Comparison of ENCODE assay signal across 19 cellular contexts in genomic region chr2:74883011-74883410, GRCh38. TPM values are rescaled to one million over a fixed set of nuclear protein-coding genes. Genes with fewer than 3 reads are reported as not detected.
A peak's percentile ranks its signal among the peaks of the same experiment; 100 is the strongest.
DNase-seq lines count a peak whose midpoint lies in the region; ATAC-seq, FAIRE-seq and TF ChIP-seq lines count a peak whose summit lies in the region.
"Had no signal": no experiment of that assay in that cellular context is flagged by ENCODE, and none has a peak within 500 bp of the region (broad histone marks: within the 10 kb centered on the region; RNA-seq: fewer than 3 reads in every experiment).

No MANE protein-coding gene starts in this region.

- H3K4me1 ChIP-seq in HepG2 (ENCODE audit: insufficient read depth, low read length) (no peaks in the 10 kb centered on the region), right lobe of liver (no peaks in the 10 kb centered on the region), subcutaneous abdominal adipose tissue (ENCODE audit: control insufficient read depth in 5 of 5, insufficient read depth in 5 of 5, low read length in 5 of 5) (peaks cover 0 to 20% (median 14%) of the 10 kb centered on the region in 5 donors)
- H3K4me1 ChIP-seq: HAP-1 had no signal

- H3K79me2 ChIP-seq in HepG2 (ENCODE audit: insufficient read depth, low read length) = no peaks in the 10 kb centered on the region

- H3K27me3 ChIP-seq in HepG2 (ENCODE audit: control insufficient read depth in 1 of 2, insufficient read depth in 2 of 2, low read length in 2 of 2) = no peaks in the 10 kb centered on the region
- H3K27me3 ChIP-seq in right lobe of liver = no peaks in the 10 kb centered on the region
- no peaks in the 10 kb centered on the region for H3K27me3 ChIP-seq in subcutaneous abdominal adipose tissue (ENCODE audit: control insufficient read depth in 5 of 5, insufficient read depth in 4 of 5, low read length in 5 of 5)

- peaks cover 28% of the 10 kb centered on the region for H3K36me3 Mint-ChIP-seq in memory B cell

- no peaks in the 10 kb centered on the region for H4K20me1 ChIP-seq in HepG2 (ENCODE audit: insufficient read depth, low read length)

- no peak for FAIRE-seq in HepG2 (lab: Jason Lieb, UNC)
- FAIRE-seq: A549, GM12878, H1 had no signal

- no peaks in the 10 kb centered on the region for H3K4me1 Mint-ChIP-seq in memory B cell
- H3K4me1 Mint-ChIP-seq: IgD-negative memory B cell had no signal

- POLR2A ChIA-PET in HepG2 (lab: Yijun Ruan, JAX) = no interaction called here

- no TSS peak for BruUV-seq in HepG2 (replicated peaks; lab: Mats Ljungman, UMichigan)

- H3K9ac ChIP-seq in HepG2 (ENCODE audit: insufficient read depth, low read depth, low read length) = no peak overlapping the region
- H3K9ac ChIP-seq in subcutaneous abdominal adipose tissue (ENCODE audit: low read length in 5 of 5) = no peak overlapping the region

- H3K9me3 Mint-ChIP-seq in memory B cell = no peaks in the 10 kb centered on the region
- H3K9me3 Mint-ChIP-seq: CD8-positive, alpha-beta T cell; IgD-negative memory B cell had no signal

- H3K36me3 ChIP-seq in HepG2 (replicated peaks in 1 of 2; ENCODE audit: control insufficient read depth in 1 of 2, insufficient read depth in 2 of 2, low read length in 2 of 2) (peaks cover 85 to 97% of the 10 kb centered on the region in 2 experiments), right lobe of liver (no peaks in the 10 kb centered on the region), subcutaneous abdominal adipose tissue (ENCODE audit: control insufficient read depth in 5 of 5, insufficient read depth in 5 of 5, low read length in 5 of 5) (peaks cover 11 to 95% (median 87%) of the 10 kb centered on the region in 5 donors)

- TF ChIP-seq EP300 in HepG2 (IDR thresholded peaks at IDR 0.05; ENCODE audit: low read depth in 2 of 2, low read length in 2 of 2) = no peak
- TF ChIP-seq EP300 in HepG2 (CRISPR knock-in tag; IDR thresholded peaks at IDR 0.05; ENCODE audit: borderline replicate concordance) = no peak

- H3K4me2 ChIP-seq in HepG2 (ENCODE audit: low read depth, low read length) = no peak overlapping the region
- H3K4me2 ChIP-seq: A549 had no signal

- TF ChIP-seq RAD21 in HepG2 (CRISPR knock-in tag; IDR thresholded peaks at IDR 0.05) = no peak

- H3K27ac Mint-ChIP-seq in memory B cell = peak overlapping the region; percentile 21
- H3K27ac Mint-ChIP-seq: CD8-positive, alpha-beta T cell; IgD-negative memory B cell had no signal

- H3K9me3 ChIP-seq in HepG2 (ENCODE audit: low read length) = no peaks in the 10 kb centered on the region
- H3K9me3 ChIP-seq in right lobe of liver = no peaks in the 10 kb centered on the region
- no peaks in the 10 kb centered on the region for H3K9me3 ChIP-seq in subcutaneous abdominal adipose tissue (ENCODE audit: control insufficient read depth in 5 of 5, low read length in 5 of 5)
- H3K9me3 ChIP-seq: A549, HAP-1 had no signal

- WGBS in HepG2 (ENCODE audit: low lambda C conversion rate) = 97% methylated on average over 6 of the region's 6 CpGs
- 72% methylated on average over 6 of the region's 6 CpGs for WGBS in right lobe of liver (ENCODE audit: insufficient coverage, low coverage, low lambda C conversion rate, missing lambda C conversion rate)

- H2AFZ ChIP-seq in HepG2 (ENCODE audit: low read length) = no peak overlapping the region

- no peak for TF ChIP-seq POLR2A in HepG2 (IDR thresholded peaks at IDR 0.05; ENCODE audit: insufficient read depth in 1 of 2, low read depth in 2 of 2, low read length in 2 of 2)
- no peak for TF ChIP-seq POLR2A in right lobe of liver (IDR thresholded peaks at IDR 0.05)

- in situ Hi-C loops in HepG2 (cut with HindIII; ENCODE audit: extremely low pct_ligation_motif_present, low pct_unique_long_range_greater_than_20kb) = no loop called here

- no peak overlapping the region for H3K27ac ChIP-seq in HepG2 (ENCODE audit: extremely low read length, insufficient read depth, low read length)
- H3K27ac ChIP-seq in right lobe of liver = no peak overlapping the region
- H3K27ac ChIP-seq in subcutaneous abdominal adipose tissue (ENCODE audit: low read depth, low read length) = peak overlapping the region; percentile 27
- H3K27ac ChIP-seq: 22Rv1, A549 had no signal

- H3K4me3 ChIP-seq in HepG2 (replicated peaks in 1 of 3; ENCODE audit: insufficient read depth in 1 of 3, low read depth in 2 of 3, low read length in 3 of 3) (no peak overlapping the region), right lobe of liver (no peak overlapping the region), subcutaneous abdominal adipose tissue (ENCODE audit: low read depth in 1 of 5, low read length in 5 of 5) (no peak overlapping the region)
- H3K4me3 ChIP-seq: A549, GM12878, HAP-1 had no signal

- no peak overlapping the region for H3K4me3 Mint-ChIP-seq in memory B cell
- H3K4me3 Mint-ChIP-seq: CD8-positive, alpha-beta T cell; IgD-negative memory B cell had no signal

- DNase-seq in HepG2 (ENCODE audit: low spot score) = no peak
- DNase-seq in right lobe of liver = no peak
- DNase-seq in memory B cell (ENCODE audit: low spot score in 2 of 2) = no peak
- no peak for DNase-seq in stimulated activated CD4-positive, alpha-beta T cell treated with anti-CD3 and anti-CD28 coated beads, Interleukin-2, amount 100 ng/mL, for 48 hours
- no peak for DNase-seq in cerebellum (ENCODE audit: low spot score)
- no peak for DNase-seq in HUDEP-2 (lab: John Stamatoyannopoulos, UW; ENCODE audit: unreplicated experiment in 76 of 76)
- DNase-seq: CD8-positive, alpha-beta T cell; DMS 273 treated with DMSO at 0.1 percent for 48 hours; DMS53; DND-41; EL; KBM-7 had no signal

- CTCF ChIA-PET in HepG2 (lab: Yijun Ruan, JAX; ENCODE audit: low intra/inter-chr PET ratio, low total read pairs) = no interaction called here

- intact Hi-C loops in HepG2 (cut with micrococcal nuclease; ENCODE audit: unreplicated experiment) = no loop called here
- intact Hi-C loops in right lobe of liver (cut with DNase I) = no loop called here

- TF ChIP-seq CTCF in HepG2 (CRISPR knock-in tag; IDR thresholded peaks at IDR 0.05) (no peak), right lobe of liver (IDR thresholded peaks at IDR 0.05) (no peak)

- ATAC-seq in HepG2 (no peak), right lobe of liver (no peak), memory B cell (ENCODE audit: low read depth) (no peak)
- ATAC-seq: A549; CD8-positive, alpha-beta T cell; GM12878 had no signal

- no peaks in the 10 kb centered on the region for H3K27me3 Mint-ChIP-seq in memory B cell
- H3K27me3 Mint-ChIP-seq: IgD-negative memory B cell had no signal

TF ChIP-seq in HepG2, 621 proteins besides CTCF, POLR2A, EP300 and RAD21 (continues in another document):
- TF ChIP-seq TAF15 (IDR thresholded peaks at IDR 0.05; ENCODE audit: low read depth, low read length, poor library complexity, severe bottlenecking) (no peak), ZBTB26 (CRISPR knock-in tag; IDR thresholded peaks at IDR 0.05; ENCODE audit: borderline replicate concordance) (no peak), POLR2AphosphoS5 (IDR thresholded peaks at IDR 0.05; ENCODE audit: low read depth, low read length) (peak; percentile 22; the same call in 1 of the 2 replicates), ZNF549 (CRISPR knock-in tag; IDR thresholded peaks at IDR 0.05) (no peak), SRSF4 (IDR thresholded peaks at IDR 0.05; ENCODE audit: low read depth, low read length, poor library complexity, severe bottlenecking) (no peak)

RNA-seq across cellular contexts. Expression of gene HK2, which starts 49.1 kb away (rescaled TPM):
- total RNA-seq in HepG2 (2016; rRNA removed; fragmentation: Illumina TruSeq; extraction: Trizol) (13.2 and 24.4 TPM in 2 replicates), right lobe of liver (10 to 100 TPM in 1 of 6 experiments, 1 to 10 TPM in 1, under 1 TPM in 4; 0.48 to 23.0 (median 0.87) TPM), cerebellum (8.5 TPM)
- total RNA-seq in HepG2 (2016; cell fraction: cytosol; rRNA removed; fragmentation: Illumina TruSeq; extraction: Trizol; ENCODE audit: low read depth) = 1.4 and 1.6 TPM in 2 replicates
- 13.6 and 21.9 TPM in 2 replicates for total RNA-seq in HepG2 (2016; cell fraction: insoluble cytoplasmic fraction; rRNA removed; fragmentation: Illumina TruSeq; extraction: Trizol)
- total RNA-seq in HepG2 (2016; cell fraction: membrane; rRNA removed; fragmentation: Illumina TruSeq; extraction: Trizol) = 8.5 and 9.3 TPM in 2 replicates
- 20.3 and 20.8 TPM in 2 replicates for total RNA-seq in HepG2 (2016; cell fraction: nucleus; rRNA removed; fragmentation: Illumina TruSeq; extraction: Trizol)
- polyA plus RNA-seq in HepG2 (2011; rRNA removed) = 97.0 and 101 TPM in 2 replicates
- 69.4 and 70.4 TPM in 2 replicates for polyA plus RNA-seq in HepG2 (2011; cell fraction: cytosol; rRNA removed)
- polyA plus RNA-seq in HepG2 (2011; cell fraction: nucleus; rRNA removed) = 105 and 144 TPM in 2 replicates
- polyA plus RNA-seq in HepG2 (2012) = 78.0 and 124 TPM in 2 replicates
- polyA plus RNA-seq in HepG2 (2016; cell fraction: cytosol; fragmentation: Illumina TruSeq; extraction: Trizol; ENCODE audit: low read depth) = 0.93 and 0.99 TPM in 2 replicates
- 23.2 and 27.3 TPM in 2 replicates for polyA plus RNA-seq in HepG2 (2016; cell fraction: insoluble cytoplasmic fraction; fragmentation: Illumina TruSeq; extraction: Trizol; ENCODE audit: low read depth)
- 2.8 and 3.5 TPM in 2 replicates for polyA plus RNA-seq in HepG2 (2016; cell fraction: membrane; fragmentation: Illumina TruSeq; extraction: Trizol; ENCODE audit: low read depth)
- polyA plus RNA-seq in HepG2 (2016; cell fraction: nucleus; fragmentation: Illumina TruSeq; extraction: Trizol; ENCODE audit: insufficient read depth, low read depth) = 30.1 and 30.3 TPM in 2 replicates
- 69.1 and 358 TPM in 2 replicates for polyA minus RNA-seq in HepG2 (2011; rRNA and poly(A)+ RNA removed; ENCODE audit: low replicate concordance)
- polyA minus RNA-seq in HepG2 (2011; cell fraction: cytosol; rRNA and poly(A)+ RNA removed) = 176 and 190 TPM in 2 replicates
- polyA minus RNA-seq in HepG2 (2011; cell fraction: nucleus; rRNA and poly(A)+ RNA removed) = 176 and 200 TPM in 2 replicates
